ENCODE assay signal across 9 cellular contexts in the genomic region with DNA sequence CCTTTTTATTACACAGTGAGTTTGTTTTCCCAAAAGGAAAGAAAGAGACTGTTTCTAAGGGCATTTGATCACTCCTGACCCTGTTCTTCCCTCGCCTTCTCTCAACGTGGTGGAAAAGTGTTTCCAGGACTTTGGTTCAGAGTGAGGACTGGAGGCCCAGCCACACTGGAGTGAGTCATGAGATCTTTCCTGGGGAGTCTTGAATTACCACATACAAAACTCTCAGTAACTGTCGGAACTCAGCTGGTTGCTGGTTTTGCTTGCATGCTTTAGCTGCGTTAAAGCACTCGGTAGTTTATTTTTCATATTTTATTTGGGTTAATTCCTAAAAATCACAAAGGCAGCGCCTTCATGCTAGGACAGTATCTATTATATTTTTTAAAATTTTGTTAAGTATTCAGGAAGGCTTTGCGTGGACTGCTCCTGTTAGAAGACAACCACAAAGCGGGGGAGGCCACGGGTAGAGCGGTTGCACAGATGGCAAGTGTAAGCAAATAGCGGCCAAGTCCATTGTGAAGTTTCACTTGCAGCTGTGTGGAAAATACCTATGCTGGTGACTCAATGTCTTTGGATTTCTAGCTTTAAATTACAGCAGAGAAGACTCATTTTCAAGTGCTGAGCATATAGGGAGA.
A peak's percentile ranks its signal among the peaks of the same experiment; 100 is the strongest.
DNase-seq lines count a peak whose midpoint lies in the region; ATAC-seq and TF ChIP-seq lines count a peak whose summit lies in the region.
"Had no signal": no experiment of that assay in that cellular context is flagged by ENCODE, and none has a peak within 500 bp of the region (broad histone marks: within the 10 kb centered on the region; RNA-seq: fewer than 3 reads in every experiment).

No MANE protein-coding gene starts in this region.

- 69 to 74% methylated on average over 9 to 11 of the region's 11 CpGs for WGBS in transverse colon (ENCODE audit: low coverage in 1 of 2), 2 donors

- no peak for TF ChIP-seq CTCF in transverse colon (IDR thresholded peaks at IDR 0.05)

- DNase-seq in NCI-H1694 treated with DMSO at 0.1 percent for 48 hours (lab: John Stamatoyannopoulos, UW) (peak; percentile 44), NCI-H1694 (lab: John Stamatoyannopoulos, UW) (no peak), amniotic epithelial cell (ENCODE audit: low read depth) (peak; percentile 89), left kidney (ENCODE audit: low read depth, low spot score) (peak; percentile 24), transverse colon (no peak)
- no peak for DNase-seq in activated effector memory CD4-positive, alpha-beta T cell treated with Interleukin-2 at 50 U/mL for 16 hours
- DNase-seq in stimulated activated CD4-positive, alpha-beta T cell treated with anti-CD3 and anti-CD28 coated beads, Interleukin-4, amount 100 ng/mL, for 1 hour = no peak

- peak overlapping the region; percentile 52 to 79 (median 62) for H3K27ac ChIP-seq in transverse colon
- H3K27ac ChIP-seq: KMS-11 had no signal

- in situ Hi-C loops in transverse colon (cut with MboI; ENCODE audit: low pct_ligation_motif_present in 1 of 4, low pct_unique_long_range_greater_than_20kb in 1 of 4, low sequenced_read_pairs in 3 of 4) = no loop called here

- intact Hi-C loops in transverse colon (cut with DNase I; ENCODE audit: low total_unique reads) = no loop called here

- peaks cover 10 to 33% (median 19%) of the 10 kb centered on the region in 4 donors for H3K4me1 ChIP-seq in transverse colon

- ATAC-seq in HG03095 (IDR thresholded peaks at IDR 0.05; ENCODE audit: unreplicated experiment) = no peak

- no peak overlapping the region for H3K4me3 ChIP-seq in transverse colon

- no peaks in the 10 kb centered on the region for H3K9me3 ChIP-seq in transverse colon

- no peak for TF ChIP-seq POLR2A in transverse colon (IDR thresholded peaks at IDR 0.05)

- no peaks in the 10 kb centered on the region for H3K36me3 ChIP-seq in transverse colon

- H3K27me3 ChIP-seq in transverse colon = no peaks in the 10 kb centered on the region

- no peak for TF ChIP-seq EP300 in transverse colon (IDR thresholded peaks at IDR 0.05; ENCODE audit: low read depth)

Comparison
In these comparisons a context has a peak if more than half of its experiments do, and no peak if none do; other contexts are left out.
1. DNase-seq: peak in NCI-H1694 treated with DMSO at 0.1 percent for 48 hours (single experiment), amniotic epithelial cell (single experiment) and left kidney (single experiment); none in NCI-H1694 (single experiment), transverse colon (single experiment), activated effector memory CD4-positive, alpha-beta T cell treated with Interleukin-2 at 50 U/mL for 16 hours (single experiment) and stimulated activated CD4-positive, alpha-beta T cell treated with anti-CD3 and anti-CD28 coated beads, Interleukin-4, amount 100 ng/mL, for 1 hour (single experiment).